16 cellular contexts compared by ENCODE assay signal in the genomic region with DNA sequence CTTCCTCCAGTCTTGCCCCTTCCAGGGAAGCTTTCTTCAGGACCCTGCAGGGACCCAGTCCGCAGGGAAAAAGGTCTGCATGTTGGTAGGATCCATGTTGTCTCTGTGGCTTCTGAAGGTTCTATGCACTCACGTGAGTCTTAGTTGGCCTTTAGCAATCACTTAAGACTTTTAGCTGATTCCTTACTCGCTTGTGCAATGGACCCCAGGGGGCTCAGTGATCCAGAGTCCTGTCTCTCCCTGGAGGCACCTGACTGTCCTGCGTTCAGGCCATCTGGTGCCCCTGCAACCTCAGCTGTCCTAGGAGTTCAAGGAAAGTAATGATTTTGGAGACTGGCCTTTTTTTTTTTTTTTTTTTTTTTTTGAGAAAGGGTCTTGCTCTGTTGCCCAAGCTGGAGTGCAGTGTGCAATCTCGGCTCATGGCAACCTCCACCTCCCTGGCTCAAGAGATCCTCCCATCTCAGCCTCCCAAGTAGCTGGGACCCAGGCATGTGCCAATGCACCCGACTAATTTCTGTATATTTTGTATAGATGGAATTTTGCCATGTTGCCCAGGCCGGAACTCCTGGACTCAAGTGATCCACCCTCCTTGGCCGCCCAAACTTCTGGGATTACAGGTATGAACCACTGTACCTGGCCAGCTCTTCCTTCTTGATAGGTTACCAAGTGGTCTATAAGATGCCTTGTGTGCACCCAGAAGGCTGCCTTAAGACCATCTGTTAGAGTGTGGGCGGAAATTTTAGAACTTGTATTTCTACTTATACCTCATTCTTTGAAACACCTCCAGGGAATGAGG.
"Had no signal": no experiment of that assay in that cellular context is flagged by ENCODE, and none has a peak within 500 bp of the region (broad histone marks: within the 10 kb centered on the region; RNA-seq: fewer than 3 reads in every experiment).

No MANE protein-coding gene starts in this region.

- H3K27me3 Mint-ChIP-seq: activated naive CD8-positive, alpha-beta T cell treated with anti-CD3 and anti-CD28 coated beads for 36 hours had no signal

- H3K36me3 ChIP-seq: brain microvascular endothelial cell had no signal

- H3K4me3 ChIP-seq: dorsolateral prefrontal cortex, mucosa of descending colon, tibial nerve had no signal

- H3K9me3 Mint-ChIP-seq: natural killer cell had no signal

- H3K4me3 Mint-ChIP-seq: activated naive CD8-positive, alpha-beta T cell treated with anti-CD3 and anti-CD28 coated beads for 36 hours; immature natural killer cell; natural killer cell had no signal

- ATAC-seq: foreskin keratinocyte, left colon, mucosa of descending colon, natural killer cell had no signal

- H3K27me3 ChIP-seq: brain microvascular endothelial cell, dorsolateral prefrontal cortex, foreskin keratinocyte, tibial nerve had no signal

- H3K4me1 ChIP-seq: foreskin keratinocyte had no signal

- DNase-seq: activated CD4-positive, alpha-beta T cell treated with anti-CD3 and anti-CD28 coated beads, Interleukin-2, amount 50 U/mL, for 4 hours; activated CD4-positive, CD25-positive, alpha-beta regulatory T cell; activated gamma-delta T cell treated with Interleukin-2 at 50 U/mL for 16 hours; activated naive CD8-positive, alpha-beta T cell treated with anti-CD3 and anti-CD28 coated beads for 36 hours; brain microvascular endothelial cell; foreskin keratinocyte; immature natural killer cell; left colon; mammary epithelial cell; mucosa of descending colon; natural killer cell; nucleus accumbens; SIG-M5; stimulated activated CD4-positive, alpha-beta T cell treated with anti-CD3 and anti-CD28 coated beads, Interleukin-4, amount 100 ng/mL, for 4 hours had no signal

- H3K27ac ChIP-seq: brain microvascular endothelial cell, dorsolateral prefrontal cortex, foreskin keratinocyte, tibial nerve had no signal

- H3K27ac Mint-ChIP-seq: activated naive CD8-positive, alpha-beta T cell treated with anti-CD3 and anti-CD28 coated beads for 36 hours had no signal

- H3K36me3 Mint-ChIP-seq: immature natural killer cell, natural killer cell had no signal
